In the genomic region with DNA sequence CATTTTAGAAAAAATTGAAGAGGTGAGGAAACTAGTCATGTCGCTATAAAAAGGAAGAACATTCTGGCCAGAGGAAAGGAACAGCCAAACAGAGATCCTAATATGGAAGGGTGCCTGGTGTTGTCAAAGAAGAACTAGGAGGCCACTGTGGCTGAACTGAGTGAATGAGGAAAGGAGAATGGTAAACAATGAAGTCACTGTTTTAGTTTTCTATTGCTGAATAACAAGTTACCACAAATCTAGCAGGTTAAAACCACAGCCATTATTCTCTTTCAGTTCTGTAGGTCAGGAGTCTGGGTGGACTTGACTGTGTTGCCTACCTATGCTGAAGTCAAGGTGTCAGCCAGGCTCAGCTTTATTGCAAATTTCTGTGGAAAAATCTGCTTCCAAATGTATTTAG, we compare ENCODE assay signal across 9 cellular contexts.
DNase-seq lines count a peak whose midpoint lies in the region; ATAC-seq and TF ChIP-seq lines count a peak whose summit lies in the region.
"Had no signal": no experiment of that assay in that cellular context is flagged by ENCODE, and none has a peak within 500 bp of the region (broad histone marks: within the 10 kb centered on the region; RNA-seq: fewer than 3 reads in every experiment).

No MANE protein-coding gene starts in this region.

- peaks cover 26% of the 10 kb centered on the region for H3K27me3 Mint-ChIP-seq in Calu3 (ENCODE audit: unreplicated experiment)

- ATAC-seq in GM19452 (IDR thresholded peaks at IDR 0.05; ENCODE audit: unreplicated experiment) (peak; percentile 90), HG02943 (IDR thresholded peaks at IDR 0.05; ENCODE audit: low read depth, unreplicated experiment) (peak; percentile 80)

- intact Hi-C loops in Calu3 (cut with micrococcal nuclease; ENCODE audit: unreplicated experiment): loop anchor here (5.0 kb wide), 3 partner anchors 427 to 687 kb away; no protein-coding TSS in a partner anchor

- no peaks in the 10 kb centered on the region for H3K9me3 Mint-ChIP-seq in Calu3 (ENCODE audit: low read depth, unreplicated experiment)

- no peaks in the 10 kb centered on the region for H3K36me3 Mint-ChIP-seq in Calu3 (ENCODE audit: insufficient read depth, unreplicated experiment)

- no TSS peak for BruUV-seq in Calu3 (replicated peaks; lab: Mats Ljungman, UMichigan)

- TF ChIP-seq CTCF in Calu3 (IDR thresholded peaks at IDR 0.05; ENCODE audit: unreplicated experiment): no peak

- no peak overlapping the region for H3K4me3 Mint-ChIP-seq in Calu3 (ENCODE audit: low read depth, unreplicated experiment)

- H3K4me1 Mint-ChIP-seq in Calu3 (ENCODE audit: low read depth, unreplicated experiment): peaks cover 11% of the 10 kb centered on the region

- CTCF ChIA-PET in Calu3 (lab: Charles Lee): interaction anchor here (1.2 kb wide), 1 partner anchor 554 kb away, joined by 3 read pairs; no protein-coding TSS in a partner anchor

- DNase-seq in Calu3 (no peak), SW480 (ENCODE audit: low spot score) (peak; percentile 76), NCI-H2196 (lab: John Stamatoyannopoulos, UW; ENCODE audit: unreplicated experiment) (no peak), germinal center (ENCODE audit: low spot score) (no peak)
- no peak for DNase-seq in stimulated activated CD4-positive, alpha-beta T cell treated with anti-CD3 and anti-CD28 coated beads, Interleukin-1b, Interleukin-23, amount 100 ng/mL, for 48 hours
- no peak for DNase-seq in stimulated activated CD4-positive, alpha-beta T cell treated with anti-CD3 and anti-CD28 coated beads, Interleukin-12 subunit alpha, Interleukin-12 subunit beta, amount 100 ng/mL, for 4 hours
- DNase-seq: activated gamma-delta T cell had no signal

- peak overlapping the region; percentile 48 for H3K27ac Mint-ChIP-seq in Calu3 (ENCODE audit: unreplicated experiment)
